ENCODE assay signal across 8 cellular contexts in genomic region chr4:121380448-121381147, GRCh38. TPM values are rescaled to one million over a fixed set of nuclear protein-coding genes. Genes with fewer than 3 reads are reported as not detected.
DNase-seq lines count a peak whose midpoint lies in the region; ATAC-seq and TF ChIP-seq lines count a peak whose summit lies in the region.

QRFPR (minus strand) TSS chr4:121381018; CDS start chr4:121380647, 371 bp downstream.

- H3K4me1 Mint-ChIP-seq in activated CD8-positive, alpha-beta T cell treated with anti-CD3 and anti-CD28 coated beads, Interleukin-2, amount 10 ng/mL, durations not matched to agents 7 days and 5 days (ENCODE audit: low read depth): peaks cover 9% of the 10 kb centered on the region

- peaks cover 62% of the 10 kb centered on the region for H3K27me3 Mint-ChIP-seq in activated CD8-positive, alpha-beta T cell treated with anti-CD3 and anti-CD28 coated beads, Interleukin-2, amount 10 ng/mL, durations not matched to agents 7 days and 5 days (ENCODE audit: low read depth)

- TF ChIP-seq CTCF in heart right ventricle (IDR thresholded peaks at IDR 0.05): no peak
- no peak for TF ChIP-seq CTCF in colonic mucosa (IDR thresholded peaks at IDR 0.05)
- TF ChIP-seq CTCF in BE2C (IDR thresholded peaks at IDR 0.05; ENCODE audit: low read depth, low read length): no peak

- POLR2A ChIA-PET in activated CD8-positive, alpha-beta T cell treated with anti-CD3 and anti-CD28 coated beads, Interleukin-2, amount 10 ng/mL, durations not matched to agents 7 days and 5 days (lab: Charles Lee): no interaction called here

- H3K9me3 ChIP-seq in heart right ventricle: no peaks in the 10 kb centered on the region
- no peaks in the 10 kb centered on the region for H3K9me3 ChIP-seq in colonic mucosa
- no peaks in the 10 kb centered on the region for H3K9me3 ChIP-seq in BE2C

- ATAC-seq in activated CD8-positive, alpha-beta T cell treated with anti-CD3 and anti-CD28 coated beads, Interleukin-2, amount 10 ng/mL, durations not matched to agents 7 days and 5 days: peak; percentile 72
- ATAC-seq in heart right ventricle: peak; percentile 76 to 95 (median 88)
- ATAC-seq in sciatic nerve: peak; percentile 36

- no peaks in the 10 kb centered on the region for H3K9me3 Mint-ChIP-seq in activated CD8-positive, alpha-beta T cell treated with anti-CD3 and anti-CD28 coated beads, Interleukin-2, amount 10 ng/mL, durations not matched to agents 7 days and 5 days (ENCODE audit: insufficient read depth)

- intact Hi-C loops in heart right ventricle (cut with DNase I) (no loop called here), sciatic nerve (cut with DNase I) (no loop called here), colonic mucosa (cut with DNase I) (no loop called here)

- H3K4me1 ChIP-seq in heart right ventricle: peaks cover 0 to 14% (median 9%) of the 10 kb centered on the region in 9 donors
- no peaks in the 10 kb centered on the region for H3K4me1 ChIP-seq in colonic mucosa
- no peaks in the 10 kb centered on the region for H3K4me1 ChIP-seq in BE2C

- no peaks in the 10 kb centered on the region for H3K36me3 Mint-ChIP-seq in activated CD8-positive, alpha-beta T cell treated with anti-CD3 and anti-CD28 coated beads, Interleukin-2, amount 10 ng/mL, durations not matched to agents 7 days and 5 days (ENCODE audit: low read depth)

- H3K4me3 ChIP-seq in H7 (ENCODE audit: insufficient read depth, low read depth, low read length) (peak within 1 kb of the TSS; percentile 50), heart right ventricle (peak within 1 kb of the TSS; percentile 40 to 64 (median 53)), colonic mucosa (no peak within 1 kb of the TSS), BE2C (ENCODE audit: low read depth, low read length) (no peak within 1 kb of the TSS)

- H3K36me3 ChIP-seq in H7 (replicated peaks; ENCODE audit: control insufficient read depth, insufficient read depth, low read length) (no peaks in the 10 kb centered on the region), heart right ventricle (no peaks in the 10 kb centered on the region), colonic mucosa (no peaks in the 10 kb centered on the region), BE2C (no peaks in the 10 kb centered on the region)

- CTCF ChIA-PET in activated CD8-positive, alpha-beta T cell treated with anti-CD3 and anti-CD28 coated beads, Interleukin-2, amount 10 ng/mL, durations not matched to agents 7 days and 5 days (lab: Charles Lee): interaction anchor here (1.0 kb wide), 1 partner anchor 10 kb away, joined by 5 read pairs; no protein-coding TSS in a partner anchor

- H3K4me3 Mint-ChIP-seq in activated CD8-positive, alpha-beta T cell treated with anti-CD3 and anti-CD28 coated beads, Interleukin-2, amount 10 ng/mL, durations not matched to agents 7 days and 5 days: peak within 1 kb of the TSS; percentile 12

- H3K27ac ChIP-seq in heart right ventricle (peak within 1 kb of the TSS in 3 of 10 donors; percentile 21 to 36 (median 34)), colonic mucosa (no peak within 1 kb of the TSS), substantia nigra (ENCODE audit: low read depth, low read length, poor library complexity, severe bottlenecking) (no peak within 1 kb of the TSS)

- no peak within 1 kb of the TSS for H3K9ac ChIP-seq in colonic mucosa (ENCODE audit: low read depth in 2 of 2, low read length in 2 of 2)

- H3K27me3 ChIP-seq in H7 (ENCODE audit: control insufficient read depth, insufficient read depth, low read length) (peaks cover 26% of the 10 kb centered on the region), heart right ventricle (peaks cover 0 to 59% (median 25%) of the 10 kb centered on the region in 7 donors), colonic mucosa (peaks cover 8% of the 10 kb centered on the region), BE2C (peaks cover 16% of the 10 kb centered on the region)

- 0 to 1% methylated on average over 60 to 63 of the region's 63 CpGs for whole genome bisulfite sequencing in heart right ventricle, 2 donors

- H3K27ac Mint-ChIP-seq in activated CD8-positive, alpha-beta T cell treated with anti-CD3 and anti-CD28 coated beads, Interleukin-2, amount 10 ng/mL, durations not matched to agents 7 days and 5 days: no peak within 1 kb of the TSS

- DNase-seq in H7 (peak; percentile 72), heart right ventricle (peak; percentile 22 to 30), sciatic nerve (ENCODE audit: low spot score) (no peak), middle frontal gyrus (ENCODE audit: extremely low spot score, low spot score) (no peak), colonic mucosa (no peak), BE2C (no peak), substantia nigra (lab: John Stamatoyannopoulos, UW) (no peak)
- DNase-seq in activated CD8-positive, alpha-beta T cell treated with anti-CD3 and anti-CD28 coated beads, Interleukin-2, amount 10 ng/mL, durations not matched to agents 7 days and 5 days: no peak

RNA-seq across cellular contexts. Expression of gene QRFPR, which starts in this region (rescaled TPM):
- total RNA-seq in H7 (2014; rRNA removed; shearing (Covaris generic)): 1.4 and 2.3 TPM in 2 replicates
- not detected for total RNA-seq in activated CD8-positive, alpha-beta T cell treated with anti-CD3 and anti-CD28 coated beads, Interleukin-2, amount 10 ng/mL, durations not matched to agents 7 days and 5 days
- total RNA-seq in heart right ventricle (1 to 10 TPM in 6 of 10 donors, under 1 TPM in 4; 0.22 to 4.2 (median 2.9) TPM), sciatic nerve (not detected), colonic mucosa (not detected)
- polyA plus RNA-seq in heart right ventricle: 1 to 10 TPM in 1 of 2 donors, under 1 TPM in 1; 0.88 to 1.9 TPM
- polyA plus RNA-seq in BE2C (2012; ENCODE audit: insufficient read depth, insufficient read length, low read depth): not detected

Comparison
In these comparisons a context has a peak if more than half of its experiments do, and no peak if none do; other contexts are left out.
1. Peak in ATAC-seq in activated CD8-positive, alpha-beta T cell treated with anti-CD3 and anti-CD28 coated beads, Interleukin-2, amount 10 ng/mL, durations not matched to agents 7 days and 5 days; RNA of the gene not detected or under 1 TPM.
2. Peak in ATAC-seq in sciatic nerve; RNA of the gene not detected or under 1 TPM.
3. DNase-seq: peak in H7 (single experiment) and heart right ventricle (2 of 2); none in activated CD8-positive, alpha-beta T cell treated with anti-CD3 and anti-CD28 coated beads, Interleukin-2, amount 10 ng/mL, durations not matched to agents 7 days and 5 days (single experiment), sciatic nerve (single experiment), middle frontal gyrus (single experiment), colonic mucosa (single experiment), BE2C (single experiment) and substantia nigra (0 of 49).
4. H3K4me3 ChIP-seq: peak in H7 (single experiment) and heart right ventricle (10 of 10); none in colonic mucosa (single experiment) and BE2C (single experiment).
5. ATAC-seq: peak in every context shown above with its lines; median percentile 88 in heart right ventricle; 72 in activated CD8-positive, alpha-beta T cell treated with anti-CD3 and anti-CD28 coated beads, Interleukin-2, amount 10 ng/mL, durations not matched to agents 7 days and 5 days; 36 in sciatic nerve.